Comparison of ENCODE assay signal across 8 cellular contexts in genomic region chr3:197734667-197735318, GRCh38.
A peak's percentile ranks its signal among the peaks of the same experiment; 100 is the strongest.
DNase-seq lines count a peak whose midpoint lies in the region; ATAC-seq lines count a peak whose summit lies in the region.

No MANE protein-coding gene starts in this region.

- peak; percentile 39 for ATAC-seq in GM19328 (IDR thresholded peaks at IDR 0.05; ENCODE audit: unreplicated experiment)
- peak; percentile 56 for ATAC-seq in HG03354 (IDR thresholded peaks at IDR 0.05; ENCODE audit: poor library complexity, severe bottlenecking, unreplicated experiment)

- peak overlapping the region; percentile 59 for H3K27ac Mint-ChIP-seq in activated naive CD8-positive, alpha-beta T cell

- DNase-seq in CD1c-positive myeloid dendritic cell (ENCODE audit: extremely low spot score) (peak; percentile 76), NCI-H2227 (lab: John Stamatoyannopoulos, UW; ENCODE audit: unreplicated experiment) (no peak), COLO829 (ENCODE audit: low spot score) (no peak), NCI-H748 treated with DMSO at 0.1 percent for 48 hours (lab: John Stamatoyannopoulos, UW) (no peak)
- no peak for DNase-seq in stimulated activated CD4-positive, alpha-beta T cell treated with anti-CD3 and anti-CD28 coated beads, Interleukin-1b, Interleukin-23, amount 100 ng/mL, for 48 hours

- no peaks in the 10 kb centered on the region for H3K27me3 Mint-ChIP-seq in activated naive CD8-positive, alpha-beta T cell

- peaks cover 43% of the 10 kb centered on the region for H3K4me1 Mint-ChIP-seq in activated naive CD8-positive, alpha-beta T cell (ENCODE audit: low read depth)

- H3K4me3 Mint-ChIP-seq in activated naive CD8-positive, alpha-beta T cell, result peak overlapping the region; percentile 61

- H3K36me3 Mint-ChIP-seq in activated naive CD8-positive, alpha-beta T cell, result peaks cover 3% of the 10 kb centered on the region

- H3K9me3 Mint-ChIP-seq in activated naive CD8-positive, alpha-beta T cell (ENCODE audit: low read depth), result no peaks in the 10 kb centered on the region
